ENCODE assay signal across 30 cellular contexts in genomic region chr10:26951650-26952049, GRCh38.
"Had no signal": no experiment of that assay in that cellular context is flagged by ENCODE, and none has a peak within 500 bp of the region (broad histone marks: within the 10 kb centered on the region; RNA-seq: fewer than 3 reads in every experiment).

No MANE protein-coding gene starts in this region.

- H3K9me3 ChIP-seq: ovary, psoas muscle, right lobe of liver, suprapubic skin, testis, tibial artery, transverse colon, upper lobe of right lung, vagina had no signal

- H3K9ac ChIP-seq: parathyroid adenoma had no signal

- ATAC-seq: naive thymus-derived CD8-positive, alpha-beta T cell; natural killer cell treated with Interleukin-12 subunit alpha and Interleukin-12 subunit beta and Interleukin-15 and Interleukin-18, amount 100 ng/mL, for 72 hours; psoas muscle; right cardiac atrium; right lobe of liver; stimulated activated effector memory CD8-positive, alpha-beta T cell treated with anti-CD3 and anti-CD28 coated beads, Interleukin-12 subunit alpha, Interleukin-12 subunit beta, amount 100 ng/mL, for 72 hours; stimulated activated naive CD8-positive, alpha-beta T cell treated with anti-CD3 and anti-CD28 coated beads, Interleukin-15, amount 100 ng/mL, for 72 hours; stimulated activated naive CD8-positive, alpha-beta T cell treated with anti-CD3 and anti-CD28 coated beads, Interleukin-15, Interleukin-2, amounts not matched to agents 100 U/mL and 50 U/mL, for 24 hours; upper lobe of right lung had no signal

- H3K36me3 Mint-ChIP-seq: stimulated activated effector memory CD8-positive, alpha-beta T cell treated with anti-CD3 and anti-CD28 coated beads, Interleukin-12 subunit alpha, Interleukin-12 subunit beta, amount 100 ng/mL, for 72 hours; type B pancreatic cell had no signal

- H2AFZ ChIP-seq: parathyroid adenoma had no signal

- H3K27me3 Mint-ChIP-seq: progenitor cell of endocrine pancreas, type B pancreatic cell had no signal

- H3K79me2 ChIP-seq: parathyroid adenoma had no signal

- H3K4me3 Mint-ChIP-seq: naive thymus-derived CD8-positive, alpha-beta T cell; natural killer cell treated with Interleukin-12 subunit alpha and Interleukin-12 subunit beta and Interleukin-15 and Interleukin-18, amount 100 ng/mL, for 72 hours; nephron progenitor cell; neural crest cell; stimulated activated effector memory CD8-positive, alpha-beta T cell treated with anti-CD3 and anti-CD28 coated beads, Interleukin-12 subunit alpha, Interleukin-12 subunit beta, amount 100 ng/mL, for 72 hours; stimulated activated naive CD8-positive, alpha-beta T cell treated with anti-CD3 and anti-CD28 coated beads, Interleukin-15, amount 100 ng/mL, for 72 hours; type B pancreatic cell had no signal

- H3K27me3 ChIP-seq: ovary, right lobe of liver, sigmoid colon, suprapubic skin, testis, tibial artery, transverse colon, upper lobe of right lung, vagina had no signal

- DNase-seq: naive thymus-derived CD8-positive, alpha-beta T cell; nephron progenitor cell; occipital lobe; ovary; posterior cingulate gyrus; psoas muscle; right cardiac atrium; right lobe of liver; sigmoid colon; small intestine; stimulated activated CD4-positive, alpha-beta T cell treated with anti-CD3 and anti-CD28 coated beads, Interleukin-15, amount 100 ng/mL, for 24 hours; stimulated activated CD4-positive, alpha-beta T cell treated with anti-CD3 and anti-CD28 coated beads, Interleukin-2, amount 100 ng/mL, for 24 hours; stimulated activated CD4-positive, alpha-beta T cell treated with anti-CD3 and anti-CD28 coated beads, Interleukin-2, amount 100 ng/mL, for 48 hours; stimulated activated CD4-positive, alpha-beta T cell treated with anti-CD3 and anti-CD28 coated beads, Interleukin-4, amount 100 ng/mL, for 24 hours; stimulated activated naive CD4-positive, alpha-beta T cell; stimulated activated naive CD8-positive, alpha-beta T cell treated with anti-CD3 and anti-CD28 coated beads, Interleukin-15, amount 100 ng/mL, for 72 hours; stimulated activated naive CD8-positive, alpha-beta T cell treated with anti-CD3 and anti-CD28 coated beads, Interleukin-15, Interleukin-2, amounts not matched to agents 100 U/mL and 50 U/mL, for 24 hours; substantia nigra; testis; tibial artery; transverse colon; upper lobe of right lung had no signal

- H3K4me3 ChIP-seq: ovary, psoas muscle, right lobe of liver, sigmoid colon, suprapubic skin, testis, tibial artery, transverse colon, upper lobe of right lung, vagina had no signal

- H3K27ac ChIP-seq: ovary, parathyroid adenoma, psoas muscle, right lobe of liver, sigmoid colon, suprapubic skin, testis, tibial artery, transverse colon, upper lobe of right lung, vagina had no signal

- H3K27ac Mint-ChIP-seq: natural killer cell treated with Interleukin-12 subunit alpha and Interleukin-12 subunit beta and Interleukin-15 and Interleukin-18, amount 100 ng/mL, for 72 hours; nephron progenitor cell; progenitor cell of endocrine pancreas; stimulated activated effector memory CD8-positive, alpha-beta T cell treated with anti-CD3 and anti-CD28 coated beads, Interleukin-12 subunit alpha, Interleukin-12 subunit beta, amount 100 ng/mL, for 72 hours; stimulated activated naive CD8-positive, alpha-beta T cell treated with anti-CD3 and anti-CD28 coated beads, Interleukin-15, amount 100 ng/mL, for 72 hours; type B pancreatic cell had no signal

- H3K4me1 Mint-ChIP-seq: naive thymus-derived CD8-positive, alpha-beta T cell; nephron progenitor cell; neural crest cell; stimulated activated effector memory CD8-positive, alpha-beta T cell treated with anti-CD3 and anti-CD28 coated beads, Interleukin-12 subunit alpha, Interleukin-12 subunit beta, amount 100 ng/mL, for 72 hours had no signal

- H3K4me1 ChIP-seq: parathyroid adenoma, psoas muscle, right lobe of liver, sigmoid colon, suprapubic skin, testis, tibial artery, transverse colon, upper lobe of right lung, vagina had no signal

- H3K36me3 ChIP-seq: ovary, right lobe of liver, sigmoid colon, suprapubic skin, tibial artery, transverse colon, upper lobe of right lung, vagina had no signal
